Comparison of ENCODE assay signal across 1 cellular context in genomic region chr11:125762445-125762844, GRCh38.
A peak's percentile ranks its signal among the peaks of the same experiment; 100 is the strongest.
TF ChIP-seq lines count a peak whose summit lies in the region.

No MANE protein-coding gene starts in this region.

TF ChIP-seq in HepG2, 621 proteins besides CTCF, POLR2A, EP300 and RAD21:
- no peak for TF ChIP-seq ZNF101 (CRISPR knock-in tag; IDR thresholded peaks at IDR 0.05; ENCODE audit: borderline replicate concordance, low read depth)
- peak; percentile 66; the same call in 1 of the 2 replicates for TF ChIP-seq ATF7 (IDR thresholded peaks at IDR 0.05)
- TF ChIP-seq ATF7 (CRISPR knock-in tag; IDR thresholded peaks at IDR 0.05): no peak
- no peak for TF ChIP-seq ZNF501 (CRISPR knock-in tag; IDR thresholded peaks at IDR 0.05)
- TF ChIP-seq CREB1 (IDR thresholded peaks at IDR 0.05): peak; percentile 63
- no peak for TF ChIP-seq CREB1 (CRISPR knock-in tag; IDR thresholded peaks at IDR 0.05)
- no peak for TF ChIP-seq ZNF160 (CRISPR knock-in tag; IDR thresholded peaks at IDR 0.05)
- no peak for TF ChIP-seq ZNF839 (CRISPR knock-in tag; IDR thresholded peaks at IDR 0.05; ENCODE audit: borderline replicate concordance)
- TF ChIP-seq GMEB1 (CRISPR knock-in tag; IDR thresholded peaks at IDR 0.05; ENCODE audit: borderline replicate concordance): no peak
